In the genomic region with DNA sequence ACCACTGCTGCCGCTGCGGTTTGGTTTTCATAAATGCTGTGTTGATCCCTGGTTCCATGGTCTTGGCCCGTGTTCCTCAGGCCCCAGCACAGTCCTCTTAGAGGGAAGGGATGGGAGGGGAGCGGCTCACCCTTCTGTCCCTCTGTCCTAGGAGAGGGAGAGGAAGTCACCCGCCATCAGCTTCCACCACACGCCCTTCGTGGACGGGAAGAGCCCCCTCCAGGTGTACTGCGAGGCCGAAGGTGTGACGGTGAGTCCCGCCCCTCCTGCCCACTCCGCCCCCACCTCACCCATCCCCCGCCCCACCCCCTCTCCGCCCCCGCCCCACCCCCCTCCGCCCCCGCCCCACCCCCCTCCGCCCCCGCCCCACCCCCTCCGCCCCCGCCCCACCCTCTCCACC, we compare ENCODE assay signal across 18 cellular contexts.
"Had no signal": no experiment of that assay in that cellular context is flagged by ENCODE, and none has a peak within 500 bp of the region (broad histone marks: within the 10 kb centered on the region; RNA-seq: fewer than 3 reads in every experiment).

No MANE protein-coding gene starts in this region.

- H3K36me3 ChIP-seq: heart right ventricle, uterus had no signal

- DNase-seq: activated CD4-positive, alpha-beta T cell treated with anti-CD3 and anti-CD28 coated beads for 48 hours; activated CD8-positive, alpha-beta memory T cell treated with anti-CD3 and anti-CD28 coated beads, Interleukin-2, amount 50 U/mL, for 48 hours; activated naive CD4-positive, alpha-beta T cell treated with Interleukin-2 at 50 U/mL for 16 hours; cerebellar nuclear complex; dermis blood vessel endothelial cell; effector memory CD8-positive, alpha-beta T cell; heart right ventricle; naive thymus-derived CD4-positive, alpha-beta T cell; retina; stimulated activated CD4-positive, alpha-beta T cell treated with anti-CD3 and anti-CD28 coated beads, Interleukin-2, amount 100 ng/mL, for 48 hours; uterus had no signal

- FAIRE-seq: frontal cortex had no signal

- H3K9me3 Mint-ChIP-seq: activated T-helper 1 cell treated with anti-CD3 and anti-CD28 coated beads, Interleukin-12 subunit alpha, Interleukin-12 subunit beta, Interleukin-2, Interleukin-4 antibody, amounts not matched to agents 30 ng/mL and 10 ng/mL and 1 ng/mL, durations not matched to agents 14 hours and 24 hours and 36 hours; effector memory CD8-positive, alpha-beta T cell; naive thymus-derived CD4-positive, alpha-beta T cell; stimulated activated memory B cell treated with anti-CD40 and anti-IgM and Interleukin-4, amounts not matched to agents 10 μg/mL and 1 μg/mL and 100 μg/mL, for 72 hours; T-helper 1 cell treated with Interleukin-12 subunit alpha and Interleukin-12 subunit beta and Interleukin-4 antibody, amounts not matched to agents 30 μg/mL and 1 μg/mL, for 36 hours had no signal

- H3K4me1 Mint-ChIP-seq: stimulated activated memory B cell treated with anti-CD40 and anti-IgM and Interleukin-4, amounts not matched to agents 10 μg/mL and 1 μg/mL and 100 μg/mL, for 72 hours had no signal

- H3K27me3 Mint-ChIP-seq: effector memory CD8-positive, alpha-beta T cell; naive thymus-derived CD4-positive, alpha-beta T cell had no signal

- H3K4me3 Mint-ChIP-seq: activated T-helper 1 cell treated with anti-CD3 and anti-CD28 coated beads, Interleukin-12 subunit alpha, Interleukin-12 subunit beta, Interleukin-2, Interleukin-4 antibody, amounts not matched to agents 30 ng/mL and 10 ng/mL and 1 ng/mL, durations not matched to agents 14 hours and 24 hours and 36 hours; effector memory CD8-positive, alpha-beta T cell; naive thymus-derived CD4-positive, alpha-beta T cell; stimulated activated memory B cell treated with anti-CD40 and anti-IgM and Interleukin-4, amounts not matched to agents 10 μg/mL and 1 μg/mL and 100 μg/mL, for 72 hours; T-helper 1 cell treated with Interleukin-12 subunit alpha and Interleukin-12 subunit beta and Interleukin-4 antibody, amounts not matched to agents 30 μg/mL and 1 μg/mL, for 36 hours had no signal

- H3K27me3 ChIP-seq: heart right ventricle, tibial artery, uterus had no signal

- ATAC-seq: effector memory CD8-positive, alpha-beta T cell; heart right ventricle; left lobe of liver; mucosa of descending colon; stimulated activated memory B cell treated with anti-CD40 and anti-IgM and Interleukin-4, amounts not matched to agents 10 μg/mL and 1 μg/mL and 100 μg/mL, for 72 hours had no signal

- H3K4me3 ChIP-seq: heart right ventricle, mucosa of descending colon, tibial artery, uterus had no signal

- H3K4me1 ChIP-seq: heart right ventricle, tibial artery, uterus had no signal

- H3K27ac ChIP-seq: heart right ventricle, tibial artery, uterus had no signal

- H3K27ac Mint-ChIP-seq: activated T-helper 1 cell treated with anti-CD3 and anti-CD28 coated beads, Interleukin-12 subunit alpha, Interleukin-12 subunit beta, Interleukin-2, Interleukin-4 antibody, amounts not matched to agents 30 ng/mL and 10 ng/mL and 1 ng/mL, durations not matched to agents 14 hours and 24 hours and 36 hours; effector memory CD8-positive, alpha-beta T cell; naive thymus-derived CD4-positive, alpha-beta T cell; stimulated activated memory B cell treated with anti-CD40 and anti-IgM and Interleukin-4, amounts not matched to agents 10 μg/mL and 1 μg/mL and 100 μg/mL, for 72 hours; T-helper 1 cell treated with Interleukin-12 subunit alpha and Interleukin-12 subunit beta and Interleukin-4 antibody, amounts not matched to agents 30 μg/mL and 1 μg/mL, for 36 hours had no signal

- H3K36me3 Mint-ChIP-seq: naive thymus-derived CD4-positive, alpha-beta T cell; stimulated activated memory B cell treated with anti-CD40 and anti-IgM and Interleukin-4, amounts not matched to agents 10 μg/mL and 1 μg/mL and 100 μg/mL, for 72 hours had no signal

- H3K9me3 ChIP-seq: heart right ventricle, mucosa of descending colon, tibial artery, uterus had no signal
